In genomic region chr2:21161122-21161521, GRCh38 we compare ENCODE assay signal across 16 cellular contexts. TPM values are rescaled to one million over a fixed set of nuclear protein-coding genes. Genes with fewer than 3 reads are reported as not detected.
DNase-seq lines count a peak whose midpoint lies in the region; ATAC-seq and TF ChIP-seq lines count a peak whose summit lies in the region.
"Had no signal": no experiment of that assay in that cellular context is flagged by ENCODE, and none has a peak within 500 bp of the region (broad histone marks: within the 10 kb centered on the region; RNA-seq: fewer than 3 reads in every experiment).

No MANE protein-coding gene starts in this region.

- no peak overlapping the region for H3K4me3 Mint-ChIP-seq in stimulated activated naive CD8-positive, alpha-beta T cell treated with anti-CD3 and anti-CD28 coated beads, Interleukin-15, amount 100 ng/mL, for 72 hours
- no peak overlapping the region for H3K4me3 Mint-ChIP-seq in chondrocyte (ENCODE audit: unreplicated experiment)
- no peak overlapping the region for H3K4me3 Mint-ChIP-seq in stimulated activated effector memory CD8-positive, alpha-beta T cell treated with anti-CD3 and anti-CD28 coated beads, Interleukin-12 subunit alpha, Interleukin-12 subunit beta, amount 100 ng/mL, for 72 hours
- H3K4me3 Mint-ChIP-seq: B cell; CD4-positive, CD25-positive, alpha-beta regulatory T cell; CD8-positive, alpha-beta T cell; HFFc6 had no signal

- peaks cover 5 to 22% of the 10 kb centered on the region in 2 donors for H3K9me3 Mint-ChIP-seq in stimulated activated naive CD8-positive, alpha-beta T cell treated with anti-CD3 and anti-CD28 coated beads, Interleukin-15, amount 100 ng/mL, for 72 hours
- H3K9me3 Mint-ChIP-seq in chondrocyte (ENCODE audit: low read depth), result no peaks in the 10 kb centered on the region
- peaks cover 8% of the 10 kb centered on the region for H3K9me3 Mint-ChIP-seq in stimulated activated effector memory CD8-positive, alpha-beta T cell treated with anti-CD3 and anti-CD28 coated beads, Interleukin-12 subunit alpha, Interleukin-12 subunit beta, amount 100 ng/mL, for 72 hours

- no peaks in the 10 kb centered on the region for H3K27me3 Mint-ChIP-seq in stimulated activated naive CD8-positive, alpha-beta T cell treated with anti-CD3 and anti-CD28 coated beads, Interleukin-15, amount 100 ng/mL, for 72 hours
- peaks cover 26% of the 10 kb centered on the region for H3K27me3 Mint-ChIP-seq in chondrocyte (ENCODE audit: low read depth)
- H3K27me3 Mint-ChIP-seq: B cell; CD4-positive, CD25-positive, alpha-beta regulatory T cell had no signal

- H3K36me3 Mint-ChIP-seq in chondrocyte (ENCODE audit: low read depth), result no peaks in the 10 kb centered on the region
- no peaks in the 10 kb centered on the region for H3K36me3 Mint-ChIP-seq in stimulated activated effector memory CD8-positive, alpha-beta T cell treated with anti-CD3 and anti-CD28 coated beads, Interleukin-12 subunit alpha, Interleukin-12 subunit beta, amount 100 ng/mL, for 72 hours
- H3K36me3 Mint-ChIP-seq: CD4-positive, CD25-positive, alpha-beta regulatory T cell; CD8-positive, alpha-beta T cell had no signal

- DNase-seq in stimulated activated naive CD8-positive, alpha-beta T cell treated with anti-CD3 and anti-CD28 coated beads, Interleukin-15, amount 100 ng/mL, for 72 hours, result no peak
- DNase-seq in stimulated activated naive CD8-positive, alpha-beta T cell treated with anti-CD3 and anti-CD28 coated beads, Interleukin-15, Interleukin-2, amounts not matched to agents 100 U/mL and 50 U/mL, for 24 hours, result no peak
- DNase-seq in chondrocyte (ENCODE audit: low spot score), result peak; percentile 72
- DNase-seq in mesenteric fat pad (ENCODE audit: low spot score), result peak; percentile 77
- DNase-seq in stimulated activated effector memory CD8-positive, alpha-beta T cell treated with anti-CD3 and anti-CD28 coated beads, Interleukin-12 subunit alpha, Interleukin-12 subunit beta, amount 100 ng/mL, for 72 hours (ENCODE audit: low spot score in 2 of 2), result no peak
- no peak for DNase-seq in NCI-H82 treated with DMSO at 0.1 percent for 48 hours (lab: John Stamatoyannopoulos, UW; ENCODE audit: unreplicated experiment)
- DNase-seq: Caco-2; CD4-positive, CD25-positive, alpha-beta regulatory T cell; CD8-positive, alpha-beta T cell; DMS153; DND-41; GOT3; HFFc6 had no signal

- no peak for TF ChIP-seq CTCF in chondrocyte (IDR thresholded peaks at IDR 0.05)

- no peak overlapping the region for H3K27ac Mint-ChIP-seq in stimulated activated naive CD8-positive, alpha-beta T cell treated with anti-CD3 and anti-CD28 coated beads, Interleukin-15, amount 100 ng/mL, for 72 hours
- no peak overlapping the region for H3K27ac Mint-ChIP-seq in chondrocyte (ENCODE audit: unreplicated experiment)
- H3K27ac Mint-ChIP-seq in stimulated activated effector memory CD8-positive, alpha-beta T cell treated with anti-CD3 and anti-CD28 coated beads, Interleukin-12 subunit alpha, Interleukin-12 subunit beta, amount 100 ng/mL, for 72 hours, result no peak overlapping the region
- H3K27ac Mint-ChIP-seq: B cell; CD4-positive, CD25-positive, alpha-beta regulatory T cell; CD8-positive, alpha-beta T cell; HFFc6 had no signal

- peak; percentile 31 for ATAC-seq in stimulated activated naive CD8-positive, alpha-beta T cell treated with anti-CD3 and anti-CD28 coated beads, Interleukin-15, amount 100 ng/mL, for 72 hours
- no peak for ATAC-seq in stimulated activated naive CD8-positive, alpha-beta T cell treated with anti-CD3 and anti-CD28 coated beads, Interleukin-15, Interleukin-2, amounts not matched to agents 100 U/mL and 50 U/mL, for 24 hours
- ATAC-seq in stimulated activated effector memory CD8-positive, alpha-beta T cell treated with anti-CD3 and anti-CD28 coated beads, Interleukin-12 subunit alpha, Interleukin-12 subunit beta, amount 100 ng/mL, for 72 hours, result no peak
- ATAC-seq: CD8-positive, alpha-beta T cell had no signal

- H3K4me1 Mint-ChIP-seq in stimulated activated naive CD8-positive, alpha-beta T cell treated with anti-CD3 and anti-CD28 coated beads, Interleukin-15, amount 100 ng/mL, for 72 hours, result no peaks in the 10 kb centered on the region
- no peaks in the 10 kb centered on the region for H3K4me1 Mint-ChIP-seq in chondrocyte (ENCODE audit: low read depth)
- no peaks in the 10 kb centered on the region for H3K4me1 Mint-ChIP-seq in stimulated activated effector memory CD8-positive, alpha-beta T cell treated with anti-CD3 and anti-CD28 coated beads, Interleukin-12 subunit alpha, Interleukin-12 subunit beta, amount 100 ng/mL, for 72 hours
- H3K4me1 Mint-ChIP-seq: B cell; CD4-positive, CD25-positive, alpha-beta regulatory T cell had no signal

RNA-seq across cellular contexts. Expression of gene TDRD15, which starts 37.4 kb away (rescaled TPM):
- total RNA-seq in chondrocyte (0.07 to 0.12 TPM (median 0.10 TPM) in 3 replicates), mesenteric fat pad (0.06 TPM)
- total RNA-seq: A172; A673; Caco-2; CD4-positive, CD25-positive, alpha-beta regulatory T cell; CD8-positive, alpha-beta T cell; HFFc6 had no signal

Comparison
In these comparisons a context has a peak if more than half of its experiments do, and no peak if none do; other contexts are left out.
1. DNase-seq: peak in chondrocyte (single experiment) and mesenteric fat pad (single experiment); none in stimulated activated naive CD8-positive, alpha-beta T cell treated with anti-CD3 and anti-CD28 coated beads, Interleukin-15, amount 100 ng/mL, for 72 hours (0 of 2), stimulated activated naive CD8-positive, alpha-beta T cell treated with anti-CD3 and anti-CD28 coated beads, Interleukin-15, Interleukin-2, amounts not matched to agents 100 U/mL and 50 U/mL, for 24 hours (single experiment), stimulated activated effector memory CD8-positive, alpha-beta T cell treated with anti-CD3 and anti-CD28 coated beads, Interleukin-12 subunit alpha, Interleukin-12 subunit beta, amount 100 ng/mL, for 72 hours (0 of 2) and NCI-H82 treated with DMSO at 0.1 percent for 48 hours (single experiment).